Comparison of ENCODE assay signal across 8 cellular contexts in the genomic region with DNA sequence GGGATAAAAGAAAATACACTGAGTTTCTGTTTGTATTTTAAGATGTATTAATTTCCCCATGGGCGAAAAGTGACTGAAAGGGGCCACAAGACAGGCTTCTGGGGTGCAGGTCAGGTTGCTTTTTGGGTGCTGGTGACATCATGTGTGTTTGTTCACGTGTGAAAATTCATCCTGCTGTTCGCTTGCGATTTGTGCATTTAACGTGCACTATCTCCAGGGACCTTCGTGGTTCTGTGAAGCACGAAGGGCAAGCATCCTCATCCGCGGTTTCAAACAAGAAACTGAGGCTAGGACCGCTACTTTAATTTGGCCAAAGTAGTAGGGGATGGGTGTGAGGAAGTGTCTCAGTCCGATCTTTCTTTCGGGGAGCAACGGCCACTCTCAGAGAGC. TPM values are rescaled to one million over a fixed set of nuclear protein-coding genes. Genes with fewer than 3 reads are reported as not detected.
A peak's percentile ranks its signal among the peaks of the same experiment; 100 is the strongest.
DNase-seq lines count a peak whose midpoint lies in the region; ATAC-seq, FAIRE-seq and TF ChIP-seq lines count a peak whose summit lies in the region.

No MANE protein-coding gene starts in this region.

- peak overlapping the region; percentile 63 for H3K9ac ChIP-seq in OCI-LY1 (ENCODE audit: low read length)
- H3K9ac ChIP-seq in endothelial cell of umbilical vein (replicated peaks; ENCODE audit: extremely low read depth, insufficient read depth, low read length) = peak overlapping the region; percentile 35
- H3K9ac ChIP-seq in trophoblast cell (ENCODE audit: low read length) = no peak overlapping the region

- no peaks in the 10 kb centered on the region for H3K9me2 ChIP-seq in OCI-LY1 (ENCODE audit: low read depth, low read length)

- H2BK5ac ChIP-seq in trophoblast cell (ENCODE audit: low read depth, low read length, poor library complexity) = peak overlapping the region; percentile 53

- H3K27me3 ChIP-seq in GM06990 (replicated peaks; ENCODE audit: control insufficient read depth, insufficient read depth, low read length) (peaks cover 8% of the 10 kb centered on the region), OCI-LY1 (ENCODE audit: insufficient read depth, low read length) (no peaks in the 10 kb centered on the region), endothelial cell of umbilical vein (ENCODE audit: control insufficient read depth in 2 of 2, insufficient read depth in 2 of 2, low read length in 2 of 2) (no peaks in the 10 kb centered on the region), trophoblast cell (ENCODE audit: insufficient read depth, low read length) (no peaks in the 10 kb centered on the region)

- no peak for TF ChIP-seq CTCF in GM06990 (IDR thresholded peaks at IDR 0.05; ENCODE audit: insufficient read depth, low read length, poor library complexity, severe bottlenecking)
- TF ChIP-seq CTCF in OCI-LY1 (IDR thresholded peaks at IDR 0.05; ENCODE audit: low read length) = no peak
- no peak for TF ChIP-seq CTCF in endothelial cell of umbilical vein (IDR thresholded peaks at IDR 0.05; ENCODE audit: extremely low read depth in 1 of 2, insufficient read depth in 1 of 2, low read depth in 1 of 2, low read length in 2 of 2)

- FAIRE-seq in endothelial cell of umbilical vein (lab: Jason Lieb, UNC) = peak; percentile 64

- intact Hi-C loops in endothelial cell of umbilical vein (cut with micrococcal nuclease) = no loop called here

- CTCF ChIA-PET in endothelial cell of umbilical vein (lab: Charles Lee) = interaction anchor here (1.0 to 14.2 kb wide), 12 partner anchors 13 to 151 kb away, joined by 3 to 226 read pairs (median 6); no protein-coding TSS in a partner anchor

- POLR2A ChIA-PET in endothelial cell of umbilical vein (lab: Charles Lee) = interaction anchor here (1.0 kb wide), 2 partner anchors 78 to 82 kb away, joined by 3 to 4 read pairs; no protein-coding TSS in a partner anchor

- no peak for ATAC-seq in GM19328 (IDR thresholded peaks at IDR 0.05; ENCODE audit: unreplicated experiment)

- dilution Hi-C loops in endothelial cell of umbilical vein (cut with MboI; ENCODE audit: extremely low pct_ligation_motif_present, low sequenced_read_pairs) = no loop called here

- H2BK120ac ChIP-seq in trophoblast cell (ENCODE audit: insufficient read depth, low read length, poor library complexity) = peak overlapping the region; percentile 59

- H3K14ac ChIP-seq in trophoblast cell (ENCODE audit: low read length) = peak overlapping the region; percentile 19

- no CpG with 5 or more reads among the region's 13 CpGs for WGBS in trophoblast cell (ENCODE audit: extremely low coverage, insufficient coverage, insufficient read length)

- H4K20me1 ChIP-seq in OCI-LY1 (ENCODE audit: insufficient read depth, low read length) = no peaks in the 10 kb centered on the region
- H4K20me1 ChIP-seq in endothelial cell of umbilical vein (replicated peaks; ENCODE audit: control insufficient read depth, extremely low read depth, insufficient read depth, low read length) = no peaks in the 10 kb centered on the region

- no TSS peak for BruUV-seq in endothelial cell of umbilical vein (replicated peaks; lab: Mats Ljungman, UMichigan)

- H3K36me3 ChIP-seq in GM06990 (ENCODE audit: control insufficient read depth, insufficient read depth, low read length) = no peaks in the 10 kb centered on the region
- no peaks in the 10 kb centered on the region for H3K36me3 ChIP-seq in OCI-LY1 (ENCODE audit: insufficient read depth, low read length)
- no peaks in the 10 kb centered on the region for H3K36me3 ChIP-seq in endothelial cell of umbilical vein (ENCODE audit: control insufficient read depth in 2 of 2, extremely low read depth in 1 of 2, insufficient read depth in 2 of 2, low read length in 2 of 2)
- H3K36me3 ChIP-seq in trophoblast cell (ENCODE audit: control insufficient read depth in 1 of 2, insufficient read depth in 2 of 2, low read length in 2 of 2) = peaks cover 12% of the 10 kb centered on the region in 2 experiments

- peak overlapping the region; percentile 72 for H3K4me2 ChIP-seq in OCI-LY1 (ENCODE audit: low read length)
- H3K4me2 ChIP-seq in endothelial cell of umbilical vein (ENCODE audit: insufficient read depth, low read length) = peak overlapping the region; percentile 77
- H3K4me2 ChIP-seq in trophoblast cell (ENCODE audit: low read length) = peak overlapping the region; percentile 84

- H3K4me1 ChIP-seq in OCI-LY1 (ENCODE audit: insufficient read depth, low read length, severe bottlenecking) (peaks cover 24% of the 10 kb centered on the region), endothelial cell of umbilical vein (ENCODE audit: control insufficient read depth, extremely low read depth, insufficient read depth, low read length) (peaks cover 23% of the 10 kb centered on the region), trophoblast cell (ENCODE audit: control insufficient read depth in 1 of 2, insufficient read depth in 2 of 2, low read length in 2 of 2) (peaks cover under 1 to 14% of the 10 kb centered on the region in 2 experiments)

- no peak for DNase-seq in GM06990 (ENCODE audit: extremely low read depth, insufficient read length)
- no peak for DNase-seq in endothelial cell of umbilical vein (ENCODE audit: low read depth, low spot score)
- DNase-seq in trophoblast cell = no peak
- DNase-seq in HPDE6-E6E7 (ENCODE audit: extremely low spot score) = no peak
- DNase-seq in NK-92 (lab: John Stamatoyannopoulos, UW; ENCODE audit: unreplicated experiment) = no peak
- no peak for DNase-seq in NCI-H1694 (lab: John Stamatoyannopoulos, UW)

- no peaks in the 10 kb centered on the region for H3F3A ChIP-seq in OCI-LY1 (ENCODE audit: insufficient read depth, low read length)

- peak overlapping the region; percentile 15 for H4K8ac ChIP-seq in trophoblast cell (ENCODE audit: low read depth, low read length)

- H3K18ac ChIP-seq in trophoblast cell (ENCODE audit: low read length) = peak overlapping the region; percentile 81

- H2AFZ ChIP-seq in OCI-LY1 (ENCODE audit: low read length) (peak overlapping the region; percentile 3; the same call in 1 of the 2 replicates), endothelial cell of umbilical vein (ENCODE audit: low read depth, low read length) (peak overlapping the region; percentile 39), trophoblast cell (ENCODE audit: insufficient read depth, low read length, poor library complexity) (peak overlapping the region; percentile 28)

- H3K79me2 ChIP-seq in OCI-LY1 (ENCODE audit: insufficient read depth, low read length) (peaks cover 13% of the 10 kb centered on the region), endothelial cell of umbilical vein (ENCODE audit: control insufficient read depth, insufficient read depth, low read length) (peaks cover 31% of the 10 kb centered on the region), trophoblast cell (ENCODE audit: control insufficient read depth, insufficient read depth, low read length, poor library complexity) (peaks cover 32% of the 10 kb centered on the region)

- H4K12ac ChIP-seq in trophoblast cell (ENCODE audit: low read depth, low read length) = no peak overlapping the region

- H3K23ac ChIP-seq in trophoblast cell (ENCODE audit: low read length) = no peak overlapping the region

- H3K4ac ChIP-seq in trophoblast cell (ENCODE audit: low read depth, low read length) = no peak overlapping the region

- H3K4me3 ChIP-seq in GM06990 (replicated peaks; ENCODE audit: low read depth, low read length) (peak overlapping the region; percentile 62), OCI-LY1 (ENCODE audit: low read depth, low read length, poor library complexity, severe bottlenecking) (peak overlapping the region; percentile 83), endothelial cell of umbilical vein (replicated peaks in 1 of 3; ENCODE audit: insufficient read depth in 1 of 3, low read depth in 1 of 3, low read length in 3 of 3) (peak overlapping the region; percentile 8 to 43 (median 31)), trophoblast cell (ENCODE audit: low read depth, low read length) (peak overlapping the region; percentile 73)

- H3K9me1 ChIP-seq in endothelial cell of umbilical vein (replicated peaks; ENCODE audit: control insufficient read depth, extremely low read depth, insufficient read depth, low read length) = no peaks in the 10 kb centered on the region

- H3K9me3 ChIP-seq in OCI-LY1 (ENCODE audit: low read length) (no peaks in the 10 kb centered on the region), endothelial cell of umbilical vein (replicated peaks; ENCODE audit: control insufficient read depth, insufficient read depth, low read length) (no peaks in the 10 kb centered on the region), trophoblast cell (ENCODE audit: insufficient read depth, low read depth, low read length) (no peaks in the 10 kb centered on the region)

- peak overlapping the region; percentile 21 for H2BK12ac ChIP-seq in trophoblast cell (ENCODE audit: low read length)

- H3K27ac ChIP-seq in OCI-LY1 (ENCODE audit: low read depth, low read length, poor library complexity, severe bottlenecking) (no peak overlapping the region), endothelial cell of umbilical vein (ENCODE audit: insufficient read depth, low read depth, low read length) (peak overlapping the region; percentile 32), trophoblast cell (ENCODE audit: low read depth, low read length) (no peak overlapping the region)

- peak overlapping the region; percentile 64 for H4K91ac ChIP-seq in trophoblast cell (ENCODE audit: low read depth, low read length)

- peaks cover 36% of the 10 kb centered on the region for H3K79me1 ChIP-seq in trophoblast cell (ENCODE audit: low read length)

- no peak overlapping the region for H2AK5ac ChIP-seq in trophoblast cell (ENCODE audit: low read length)

- no peak for TF ChIP-seq POLR2A in endothelial cell of umbilical vein (IDR thresholded peaks at IDR 0.05; ENCODE audit: low read depth, low read length)

TF ChIP-seq in endothelial cell of umbilical vein, 7 proteins besides CTCF, POLR2A, EP300 and RAD21 (continues in another document):
- no peak for TF ChIP-seq EZH2 (IDR thresholded peaks at IDR 0.05; ENCODE audit: borderline replicate concordance, low read depth, low read length, severe bottlenecking)
- TF ChIP-seq JUN (IDR thresholded peaks at IDR 0.05; ENCODE audit: borderline replicate concordance, insufficient read depth, insufficient read length, low read depth) = no peak
- no peak for TF ChIP-seq GATA2 (IDR thresholded peaks at IDR 0.05; ENCODE audit: insufficient read depth, insufficient read length, low read depth, low read length)
- no peak for TF ChIP-seq POLR2AphosphoS5 (IDR thresholded peaks at IDR 0.05; ENCODE audit: insufficient read depth, low read depth, low read length)

RNA-seq across cellular contexts. Expression of gene SMAD6, which starts 1.6 kb away (rescaled TPM):
- total RNA-seq in endothelial cell of umbilical vein = 12.4 and 12.5 TPM in 2 replicates
- 7.3 and 8.8 TPM in 2 replicates for polyA plus RNA-seq in endothelial cell of umbilical vein
- 3.5 and 4.0 TPM in 2 replicates for polyA plus RNA-seq in endothelial cell of umbilical vein (2011; cell fraction: cytosol; rRNA removed)
- 22.2 and 24.2 TPM in 2 replicates for polyA plus RNA-seq in endothelial cell of umbilical vein (2011; cell fraction: nucleus; rRNA removed)
- polyA plus RNA-seq in endothelial cell of umbilical vein (2012) = 5.8 and 11.3 TPM in 2 replicates
- 28.0 and 29.7 TPM in 2 replicates for polyA minus RNA-seq in endothelial cell of umbilical vein
- polyA minus RNA-seq in endothelial cell of umbilical vein (2011; cell fraction: cytosol; rRNA and poly(A)+ RNA removed) = 45.7 TPM
- 22.4 and 35.7 TPM in 2 replicates for polyA minus RNA-seq in endothelial cell of umbilical vein (2011; cell fraction: nucleus; rRNA and poly(A)+ RNA removed)
- 29.5 and 30.6 TPM in 2 replicates for polyA plus RNA-seq in trophoblast cell (2013)

Comparison
In these comparisons a context has a peak if more than half of its experiments do, and no peak if none do; other contexts are left out.
1. H3K4me3 ChIP-seq: peak in every context shown above with its lines; median percentile 83 in OCI-LY1; 73 in trophoblast cell; 62 in GM06990; 31 in endothelial cell of umbilical vein.